ENCODE assay signal across 8 cellular contexts in genomic region chrX:30652527-30653414, GRCh38. TPM values are rescaled to one million over a fixed set of nuclear protein-coding genes. Genes with fewer than 3 reads are reported as not detected.
DNase-seq lines count a peak whose midpoint lies in the region; ATAC-seq and TF ChIP-seq lines count a peak whose summit lies in the region.

No MANE protein-coding gene starts in this region.

- no peaks in the 10 kb centered on the region; the same call in 1 of the 2 replicates for H3K36me3 ChIP-seq in IMR-90 (ENCODE audit: control insufficient read depth, insufficient read depth, low read length)
- no peaks in the 10 kb centered on the region for H3K36me3 ChIP-seq in esophagus (ENCODE audit: control insufficient read depth in 2 of 2, insufficient read depth in 2 of 2, low read length in 1 of 2)
- no peaks in the 10 kb centered on the region for H3K36me3 ChIP-seq in mucosa of stomach (ENCODE audit: control insufficient read depth, insufficient read depth, low read length)

- no peak overlapping the region for H2BK20ac ChIP-seq in IMR-90 (ENCODE audit: low read depth, low read length)

- peak overlapping the region; percentile 15; the same call in 1 of the 2 replicates for H4K91ac ChIP-seq in IMR-90 (ENCODE audit: insufficient read depth, low read depth, low read length)

- peak overlapping the region; percentile 43 for H2BK5ac ChIP-seq in IMR-90 (ENCODE audit: low read depth, low read length, poor library complexity, severe bottlenecking)

- peak overlapping the region; percentile 80 for H2AK9ac ChIP-seq in IMR-90 (replicated peaks; ENCODE audit: low read depth, low read length, poor library complexity)

- H3K4me3 ChIP-seq in IMR-90 (ENCODE audit: insufficient read depth, low read depth, low read length), result peak overlapping the region; percentile 62
- peak overlapping the region; percentile 52 to 66 for H3K4me3 ChIP-seq in esophagus (ENCODE audit: low read depth in 1 of 2, low read length in 2 of 2)
- peak overlapping the region; percentile 46 for H3K4me3 ChIP-seq in mucosa of stomach (ENCODE audit: low read length)

- H2BK15ac ChIP-seq in IMR-90 (ENCODE audit: low read depth, low read length), result no peak overlapping the region; the same call in 2 of the 3 replicates

- peak overlapping the region; percentile 39; the same call in 1 of the 2 replicates for H4K5ac ChIP-seq in IMR-90 (ENCODE audit: low read depth, low read length)

- peak; percentile 86 for ATAC-seq in GM21576 (IDR thresholded peaks at IDR 0.05; ENCODE audit: unreplicated experiment)
- peak; percentile 95 for ATAC-seq in IMR-90 (ENCODE audit: low read depth)

- no peak for TF ChIP-seq RAD21 in IMR-90 (IDR thresholded peaks at IDR 0.05; ENCODE audit: low read length)

- peak overlapping the region; percentile 57; the same call in 1 of the 2 replicates for H2BK120ac ChIP-seq in IMR-90 (ENCODE audit: low read depth, low read length)

- H4K20me1 ChIP-seq in IMR-90 (ENCODE audit: insufficient read depth, low read length), result no peaks in the 10 kb centered on the region

- no peaks in the 10 kb centered on the region; the same call in 1 of the 2 replicates for H3K9me1 ChIP-seq in IMR-90 (ENCODE audit: insufficient read depth, low read length)

- 0 out of 2 replicates have a peak overlapping the region, but pooled peaks have one; percentile 33 for H3K23ac ChIP-seq in IMR-90 (ENCODE audit: low read depth, low read length)

- H3K27ac ChIP-seq in IMR-90 (ENCODE audit: insufficient read depth, low read length) (peak overlapping the region; percentile 47), esophagus (ENCODE audit: low read depth in 2 of 2, low read length in 1 of 2) (peak overlapping the region; percentile 79 to 91)

- H2AK5ac ChIP-seq in IMR-90 (ENCODE audit: low read depth, low read length), result 0 out of 2 replicates have a peak overlapping the region, but pooled peaks have one; percentile 70

- intact Hi-C loops in IMR-90 (cut with micrococcal nuclease), result loop anchor here (10.0 kb wide), 1 partner anchor 78 kb away; the partner anchor contains the start of gene TASL

- H3K9me3 ChIP-seq in IMR-90 (ENCODE audit: control insufficient read depth, insufficient read depth, low read length), result no peaks in the 10 kb centered on the region
- no peaks in the 10 kb centered on the region for H3K9me3 ChIP-seq in esophagus (ENCODE audit: control insufficient read depth in 2 of 2, insufficient read depth in 1 of 2, low read depth in 1 of 2, low read length in 1 of 2)
- no peaks in the 10 kb centered on the region for H3K9me3 ChIP-seq in mucosa of stomach (ENCODE audit: control insufficient read depth, low read length)

- H3K14ac ChIP-seq in IMR-90 (replicated peaks; ENCODE audit: low read depth, low read length), result peak overlapping the region; percentile 9; the same call in 1 of the 2 replicates

- H3K27me3 ChIP-seq in IMR-90 (ENCODE audit: control insufficient read depth, insufficient read depth, low read length) (no peaks in the 10 kb centered on the region), esophagus (ENCODE audit: control insufficient read depth in 1 of 2, insufficient read depth in 2 of 2, low read length in 2 of 2) (no peaks in the 10 kb centered on the region), mucosa of stomach (ENCODE audit: control insufficient read depth, insufficient read depth, low read length) (no peaks in the 10 kb centered on the region)

- BruUV-seq in IMR-90 (replicated peaks; lab: Mats Ljungman, UMichigan), result no TSS peak

- peak overlapping the region; percentile 75 for H3K4me2 ChIP-seq in IMR-90 (ENCODE audit: low read depth, low read length)

- no peak for TF ChIP-seq CTCF in IMR-90 (conservative IDR thresholded peaks at IDR 0.05; ENCODE audit: low read depth, low read length)

- H3K18ac ChIP-seq in IMR-90 (ENCODE audit: low read depth, low read length), result peak overlapping the region; percentile 27; the same call in 1 of the 2 replicates

- WGBS in IMR-90 (ENCODE audit: extremely low coverage in 2 of 2, insufficient read length in 1 of 2), 2 experiments, result 22% methylated on average over 25 of the region's 65 CpGs; no CpG with 5 or more reads in 1 of the 2 experiments
- WGBS in esophagus, 2 donors, result 1 to 18% methylated on average over 54 to 64 of the region's 65 CpGs

- H3K56ac ChIP-seq in IMR-90 (ENCODE audit: extremely low read depth, insufficient read depth, low read length), result no peak overlapping the region; the same call in 1 of the 2 replicates

- no peak; the same call in 1 of the 2 replicates for TF ChIP-seq POLR2A in IMR-90 (IDR thresholded peaks at IDR 0.05; ENCODE audit: low read depth, low read length)

- H3K9ac ChIP-seq in IMR-90 (ENCODE audit: low read depth, low read length) (peak overlapping the region; percentile 59), mucosa of stomach (ENCODE audit: low read length) (peak overlapping the region; percentile 62)

- dilution Hi-C loops in IMR-90 (cut with HindIII; ENCODE audit: low sequenced_read_pairs, unreplicated experiment), result no loop called here

- DNase-seq in DMS153 (lab: John Stamatoyannopoulos, UW) (peak; percentile 71), IMR-90 (peak; percentile 88), OCI-M1 (lab: John Stamatoyannopoulos, UW) (peak; percentile 95), activated T-cell treated with anti-CD3 and anti-CD28 coated beads for 48 hours (ENCODE audit: low read depth) (peak; percentile 89)
- peak; percentile 64 to 79 for DNase-seq in stimulated activated CD8-positive, alpha-beta memory T cell treated with anti-CD3 and anti-CD28 coated beads, Interleukin-4, amount 100 ng/mL, for 4 hours (ENCODE audit: low read depth in 2 of 2, low spot score in 1 of 2)

- peaks cover 0 to 7% of the 10 kb centered on the region in 2 experiments; a peak in 1 of 4 replicates for H3K79me1 ChIP-seq in IMR-90 (ENCODE audit: low read depth in 1 of 2, low read length in 2 of 2)

- H2AFZ ChIP-seq in IMR-90 (replicated peaks; ENCODE audit: low read length, poor library complexity), result peak overlapping the region; percentile 97

- H4K8ac ChIP-seq in IMR-90 (ENCODE audit: low read depth in 2 of 2, low read length in 2 of 2), result peak overlapping the region in 1 of 2 experiments; percentile 29; a peak in 1 of 4 replicates

- CTCF ChIA-PET in IMR-90 (lab: Yijun Ruan, JAX), result no interaction called here

- in situ Hi-C loops in IMR-90 (cut with MboI; ENCODE audit: low sequenced_read_pairs), result no loop called here

- H3K4me1 ChIP-seq in IMR-90 (ENCODE audit: control insufficient read depth, insufficient read depth, low read length) (no peaks in the 10 kb centered on the region; the same call in 1 of the 2 replicates), esophagus (ENCODE audit: control insufficient read depth in 2 of 2, insufficient read depth in 2 of 2, low read length in 1 of 2) (peaks cover 0 to 2% of the 10 kb centered on the region in 2 donors), mucosa of stomach (ENCODE audit: control insufficient read depth, insufficient read depth, low read length) (no peaks in the 10 kb centered on the region)

- H3K4ac ChIP-seq in IMR-90 (ENCODE audit: low read depth, low read length), result peak overlapping the region; percentile 76

- POLR2A ChIA-PET in IMR-90 (lab: Charles Lee; ENCODE audit: unreplicated experiment), result no interaction called here

TF ChIP-seq in IMR-90, 13 proteins besides CTCF, POLR2A, EP300 and RAD21:
- TF ChIP-seq USF2 (IDR thresholded peaks at IDR 0.05; ENCODE audit: low read depth, low read length) (peak; percentile 95), MAZ (IDR thresholded peaks at IDR 0.05; ENCODE audit: borderline replicate concordance, low read depth, low read length) (peak; percentile 33; the same call in 1 of the 2 replicates), NFE2L2 (IDR thresholded peaks at IDR 0.05; ENCODE audit: low read depth, low read length) (no peak), RCOR1 (IDR thresholded peaks at IDR 0.05; ENCODE audit: insufficient replicate concordance, low read length) (no peak), MAFK (IDR thresholded peaks at IDR 0.05; ENCODE audit: low read depth, low read length) (no peak), CEBPB (IDR thresholded peaks at IDR 0.05; ENCODE audit: low read depth, low read length) (no peak), BHLHE40 (IDR thresholded peaks at IDR 0.05; ENCODE audit: low read depth, low read length) (0 out of 2 replicates have a peak, but pooled peaks have one; percentile 22), FOS (IDR thresholded peaks at IDR 0.05; ENCODE audit: low read depth, low read length) (no peak), RFX5 (IDR thresholded peaks at IDR 0.05; ENCODE audit: low read depth, low read length) (no peak), MXI1 (IDR thresholded peaks at IDR 0.05; ENCODE audit: borderline replicate concordance, low read depth, low read length) (peak; percentile 71; the same call in 1 of the 2 replicates), CHD1 (IDR thresholded peaks at IDR 0.05; ENCODE audit: low read depth, low read length) (no peak), SMC3 (IDR thresholded peaks at IDR 0.05; ENCODE audit: low read depth, low read length) (no peak)
- TF ChIP-seq, protein P1, sequence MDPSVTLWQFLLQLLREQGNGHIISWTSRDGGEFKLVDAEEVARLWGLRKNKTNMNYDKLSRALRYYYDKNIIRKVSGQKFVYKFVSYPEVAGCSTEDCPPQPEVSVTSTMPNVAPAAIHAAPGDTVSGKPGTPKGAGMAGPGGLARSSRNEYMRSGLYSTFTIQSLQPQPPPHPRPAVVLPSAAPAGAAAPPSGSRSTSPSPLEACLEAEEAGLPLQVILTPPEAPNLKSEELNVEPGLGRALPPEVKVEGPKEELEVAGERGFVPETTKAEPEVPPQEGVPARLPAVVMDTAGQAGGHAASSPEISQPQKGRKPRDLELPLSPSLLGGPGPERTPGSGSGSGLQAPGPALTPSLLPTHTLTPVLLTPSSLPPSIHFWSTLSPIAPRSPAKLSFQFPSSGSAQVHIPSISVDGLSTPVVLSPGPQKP (IDR thresholded peaks at IDR 0.05; ENCODE audit: borderline replicate concordance, low read depth, low read length), result no peak

RNA-seq across cellular contexts. Expression of gene GK, which starts 0.5 kb away (rescaled TPM):
- total RNA-seq in IMR-90 (2012; rRNA removed), result 9.3 and 12.2 TPM in 2 replicates
- polyA plus RNA-seq in IMR-90 (2012; rRNA removed) (5.5 and 7.6 TPM in 2 replicates), esophagus (1 to 10 TPM; 3.4 to 6.9 TPM)
- 1.4 and 1.5 TPM in 2 replicates for polyA plus RNA-seq in IMR-90 (2012; cell fraction: cytosol; rRNA removed)
- polyA plus RNA-seq in IMR-90 (2012; cell fraction: nucleus; rRNA removed; ENCODE audit: low replicate concordance), result 3.9 and 21.6 TPM in 2 replicates

Comparison
In these comparisons a context has a peak if more than half of its experiments do, and no peak if none do; other contexts are left out.
1. Peak in every context shown above with its lines: DNase-seq, ATAC-seq, H3K4me3 ChIP-seq and H3K27ac ChIP-seq.